11 cellular contexts compared by ENCODE assay signal in genomic region chr12:106106892-106107291, GRCh38. TPM values are rescaled to one million over a fixed set of nuclear protein-coding genes. Genes with fewer than 3 reads are reported as not detected.
DNase-seq lines count a peak whose midpoint lies in the region; ATAC-seq and TF ChIP-seq lines count a peak whose summit lies in the region.
"Had no signal": no experiment of that assay in that cellular context is flagged by ENCODE, and none has a peak within 500 bp of the region (broad histone marks: within the 10 kb centered on the region; RNA-seq: fewer than 3 reads in every experiment).

No MANE protein-coding gene starts in this region.

- no peaks in the 10 kb centered on the region for H3K79me2 ChIP-seq in OCI-LY7 (ENCODE audit: insufficient read depth, low read depth, low read length)

- WGBS in aorta, 2 donors, result 11% methylated on average over 6 of the region's 6 CpGs

- no peak for TF ChIP-seq CTCF in OCI-LY7 (conservative IDR thresholded peaks at IDR 0.05; ENCODE audit: low read length)

- POLR2A ChIA-PET in OCI-LY7 (lab: Charles Lee), result no interaction called here

- peak; percentile 45 for DNase-seq in SKM-1 treated with dmso at 0.1 percent for 144 hours (lab: John Stamatoyannopoulos, UW; ENCODE audit: unreplicated experiment)
- DNase-seq in SKM-1 (lab: John Stamatoyannopoulos, UW; ENCODE audit: unreplicated experiment), result no peak
- peak in 1 of 61 donors; percentile 37 for DNase-seq in caudate nucleus (lab: John Stamatoyannopoulos, UW)
- no peak for DNase-seq in aorta
- DNase-seq in NCI-H2107 (lab: John Stamatoyannopoulos, UW), result no peak
- no peak for DNase-seq in OCI-LY7 (ENCODE audit: low spot score)
- no peak for DNase-seq in MG63
- DNase-seq: GOT3 had no signal

- BruUV-seq in OCI-LY7 (replicated peaks; lab: Mats Ljungman, UMichigan), result no TSS peak

- no peak overlapping the region for H3K4me2 ChIP-seq in OCI-LY7 (ENCODE audit: low read length)

- peak; percentile 34 for ATAC-seq in aorta (ENCODE audit: low FRiP score)
- ATAC-seq: GM12878 had no signal

- H3K27ac ChIP-seq in caudate nucleus (ENCODE audit: low read depth, low read length) (peak overlapping the region; percentile 55), layer of hippocampus (ENCODE audit: low read depth, low read length) (peak overlapping the region; percentile 66), aorta (ENCODE audit: low read depth in 1 of 2, low read length in 2 of 2) (peak overlapping the region; percentile 62 to 91), OCI-LY7 (ENCODE audit: low read depth, low read length, poor library complexity, severe bottlenecking) (no peak overlapping the region)

- H3K9me3 ChIP-seq in aorta (ENCODE audit: control insufficient read depth, low read length) (no peaks in the 10 kb centered on the region), OCI-LY7 (ENCODE audit: low read length) (no peaks in the 10 kb centered on the region), MG63 (no peaks in the 10 kb centered on the region)

- H3K36me3 ChIP-seq in aorta (ENCODE audit: control insufficient read depth in 1 of 2, insufficient read depth in 2 of 2, low read length in 1 of 2) (no peaks in the 10 kb centered on the region), OCI-LY7 (ENCODE audit: insufficient read depth, low read length) (no peaks in the 10 kb centered on the region), MG63 (no peaks in the 10 kb centered on the region)

- H3K27me3 ChIP-seq in layer of hippocampus (ENCODE audit: control insufficient read depth, insufficient read depth, low read length) (no peaks in the 10 kb centered on the region), aorta (ENCODE audit: control insufficient read depth in 1 of 2, insufficient read depth in 2 of 2, low read length in 1 of 2) (no peaks in the 10 kb centered on the region), MG63 (no peaks in the 10 kb centered on the region)

- H3K9me2 ChIP-seq in OCI-LY7 (ENCODE audit: insufficient read depth, low read length), result no peaks in the 10 kb centered on the region

- H3K4me3 ChIP-seq in aorta (ENCODE audit: low read length in 2 of 2) (no peak overlapping the region), OCI-LY7 (ENCODE audit: low read depth, low read length, poor library complexity, severe bottlenecking) (no peak overlapping the region), MG63 (no peak overlapping the region)
- H3K4me3 ChIP-seq: GM12878 had no signal

- CTCF ChIA-PET in OCI-LY7 (lab: Charles Lee; ENCODE audit: unreplicated experiment), result no interaction called here

- intact Hi-C loops in aorta (cut with DNase I) (no loop called here), OCI-LY7 (cut with micrococcal nuclease; ENCODE audit: unreplicated experiment) (no loop called here)

- H4K20me1 ChIP-seq in OCI-LY7 (ENCODE audit: insufficient read depth, low read length), result no peaks in the 10 kb centered on the region

- H3K4me1 ChIP-seq in aorta (ENCODE audit: control insufficient read depth in 1 of 2, insufficient read depth in 2 of 2, low read length in 2 of 2) (peaks cover 3 to 22% of the 10 kb centered on the region in 2 donors), OCI-LY7 (ENCODE audit: insufficient read depth, low read length, poor library complexity, severe bottlenecking) (no peaks in the 10 kb centered on the region)

- no peak overlapping the region for H2AFZ ChIP-seq in OCI-LY7 (ENCODE audit: low read length)

RNA-seq across cellular contexts. Expression of gene NUAK1, which starts 31.9 kb away (rescaled TPM):
- total RNA-seq in aorta (10 to 100 TPM; 28.2 to 37.7 TPM), OCI-LY7 (2022) (not detected in 2 replicates)
- polyA plus RNA-seq in aorta, result 1 to 10 TPM; 5.3 to 8.7 TPM
- 0.03 TPM in 1 of 2 replicates, not detected in the other for total RNA-seq in OCI-LY7 (2014; rRNA removed; shearing (Covaris generic))
- total RNA-seq in MG63 (2014; rRNA removed; shearing (Covaris generic); ENCODE audit: low replicate concordance), result 1.9 and 4.9 TPM in 2 replicates
- total RNA-seq: activated CD8-positive, alpha-beta memory T cell treated with anti-CD3 and anti-CD28 coated beads for 36 hours had no signal
